20 cellular contexts compared by ENCODE assay signal in genomic region chr9:111527347-111527746, GRCh38. TPM values are rescaled to one million over a fixed set of nuclear protein-coding genes. Genes with fewer than 3 reads are reported as not detected.
DNase-seq lines count a peak whose midpoint lies in the region; ATAC-seq, FAIRE-seq and TF ChIP-seq lines count a peak whose summit lies in the region.
"Had no signal": no experiment of that assay in that cellular context is flagged by ENCODE, and none has a peak within 500 bp of the region (broad histone marks: within the 10 kb centered on the region; RNA-seq: fewer than 3 reads in every experiment).

No MANE protein-coding gene starts in this region.

- H3K9me3 Mint-ChIP-seq in activated CD8-positive, alpha-beta T cell treated with anti-CD3 and anti-CD28 coated beads for 36 hours, result peaks cover 4% of the 10 kb centered on the region
- H3K9me3 Mint-ChIP-seq in neural progenitor cell, result peaks cover 28% of the 10 kb centered on the region

- peak; percentile 26 for DNase-seq in ELR (ENCODE audit: low read depth)
- peak; percentile 15 for DNase-seq in activated CD8-positive, alpha-beta T cell treated with anti-CD3 and anti-CD28 coated beads for 36 hours
- DNase-seq in neural progenitor cell (ENCODE audit: low spot score), result no peak
- DNase-seq in urothelium cell line (ENCODE audit: low spot score), result no peak
- no peak for DNase-seq in HT-29 (ENCODE audit: low spot score)
- DNase-seq: activated CD4-positive, CD25-positive, alpha-beta regulatory T cell; activated naive CD4-positive, alpha-beta T cell treated with anti-CD3 and anti-CD28 coated beads, Interleukin-2, amount 10 ng/mL, durations not matched to agents 7 days and 5 days; brain microvascular endothelial cell; colonic mucosa; heart left ventricle; islet precursor cell; MG63; NCI-H748 treated with DMSO at 0.1 percent for 48 hours; PC-9; right cardiac atrium; upper lobe of left lung had no signal

- H3K27ac Mint-ChIP-seq in activated CD8-positive, alpha-beta T cell treated with anti-CD3 and anti-CD28 coated beads for 36 hours, result no peak overlapping the region
- no peak overlapping the region for H3K27ac Mint-ChIP-seq in neural progenitor cell
- H3K27ac Mint-ChIP-seq: activated naive CD4-positive, alpha-beta T cell treated with anti-CD3 and anti-CD28 coated beads, Interleukin-2, amount 10 ng/mL, durations not matched to agents 7 days and 5 days; stimulated activated naive CD8-positive, alpha-beta T cell treated with anti-CD3 and anti-CD28 coated beads, Interleukin-15, Interleukin-2, amounts not matched to agents 100 ng/mL and 50 ng/mL, for 24 hours had no signal

- H3K4me2 ChIP-seq in neural progenitor cell, result no peak overlapping the region
- H3K4me2 ChIP-seq: BLaER1, PC-9 had no signal

- H3K36me3 ChIP-seq in HUES48 (ENCODE audit: control insufficient read depth, insufficient read depth, low read length) (peaks cover 36% of the 10 kb centered on the region), neural progenitor cell (peaks cover 9% of the 10 kb centered on the region)
- H3K36me3 ChIP-seq: BLaER1, brain microvascular endothelial cell, colonic mucosa, MG63, upper lobe of left lung had no signal

- FAIRE-seq in urothelium cell line (lab: Jason Lieb, UNC), result no peak

- peaks cover 2% of the 10 kb centered on the region for H3K27me3 Mint-ChIP-seq in activated CD8-positive, alpha-beta T cell treated with anti-CD3 and anti-CD28 coated beads for 36 hours
- peaks cover 2% of the 10 kb centered on the region for H3K27me3 Mint-ChIP-seq in neural progenitor cell (ENCODE audit: insufficient read depth, low read depth)

- H3K36me3 Mint-ChIP-seq in activated CD8-positive, alpha-beta T cell treated with anti-CD3 and anti-CD28 coated beads for 36 hours (ENCODE audit: low read depth), result peaks cover 11% of the 10 kb centered on the region
- peaks cover 38% of the 10 kb centered on the region for H3K36me3 Mint-ChIP-seq in neural progenitor cell

- no peak overlapping the region for H3K4me3 ChIP-seq in HUES48 (ENCODE audit: low read depth, low read length)
- no peak overlapping the region for H3K4me3 ChIP-seq in neural progenitor cell
- H3K4me3 ChIP-seq: BLaER1, colonic mucosa, MG63, PC-9, upper lobe of left lung had no signal

- intact Hi-C loops in activated CD8-positive, alpha-beta T cell treated with anti-CD3 and anti-CD28 coated beads for 36 hours (cut with micrococcal nuclease), result no loop called here

- H3K79me2 ChIP-seq in neural progenitor cell (ENCODE audit: low read depth), result peaks cover 61% of the 10 kb centered on the region

- CTCF ChIA-PET in activated CD8-positive, alpha-beta T cell treated with anti-CD3 and anti-CD28 coated beads for 36 hours (lab: Charles Lee), result interaction anchor here (0.9 kb wide), 1 partner anchor 69 kb away, joined by 3 read pairs; no protein-coding TSS in a partner anchor

- no peaks in the 10 kb centered on the region for H3K27me3 ChIP-seq in HUES48 (ENCODE audit: control insufficient read depth, insufficient read depth, low read length)
- no peaks in the 10 kb centered on the region for H3K27me3 ChIP-seq in neural progenitor cell
- H3K27me3 ChIP-seq: BLaER1, brain microvascular endothelial cell, colonic mucosa, MG63, upper lobe of left lung had no signal

- H3K27ac ChIP-seq in HUES48 (ENCODE audit: low read depth, low read length) (peak overlapping the region; percentile 98), neural progenitor cell (no peak overlapping the region)
- H3K27ac ChIP-seq: BLaER1, brain microvascular endothelial cell, colonic mucosa, heart left ventricle, PC-9, upper lobe of left lung had no signal

- POLR2A ChIA-PET in activated CD8-positive, alpha-beta T cell treated with anti-CD3 and anti-CD28 coated beads for 36 hours (lab: Charles Lee), result interaction anchor here (1.2 kb wide), 2 partner anchors 25 to 180 kb away, joined by 3 to 4 read pairs; no protein-coding TSS in a partner anchor

- H2AFZ ChIP-seq in neural progenitor cell (replicated peaks), result no peak overlapping the region
- H2AFZ ChIP-seq: PC-9 had no signal

- no peak overlapping the region for H3K9ac ChIP-seq in HUES48 (ENCODE audit: low read depth, low read length)
- H3K9ac ChIP-seq in neural progenitor cell, result no peak overlapping the region
- H3K9ac ChIP-seq: BLaER1 had no signal

- ATAC-seq in activated CD8-positive, alpha-beta T cell treated with anti-CD3 and anti-CD28 coated beads for 36 hours, result peak; percentile 28
- ATAC-seq in HG03108 (IDR thresholded peaks at IDR 0.05; ENCODE audit: unreplicated experiment), result no peak
- ATAC-seq: heart left ventricle, right cardiac atrium had no signal

- no peak for TF ChIP-seq CTCF in activated CD8-positive, alpha-beta T cell treated with anti-CD3 and anti-CD28 coated beads for 36 hours (IDR thresholded peaks at IDR 0.05)
- TF ChIP-seq CTCF in neural progenitor cell (IDR thresholded peaks at IDR 0.05), result no peak

- H3F3A ChIP-seq in neural progenitor cell (ENCODE audit: low read depth), result peaks cover 29% of the 10 kb centered on the region

- H3K4me1 ChIP-seq in HUES48 (ENCODE audit: control insufficient read depth, insufficient read depth, low read length) (peaks cover 46% of the 10 kb centered on the region), neural progenitor cell (peaks cover 24% of the 10 kb centered on the region)
- H3K4me1 ChIP-seq: BLaER1 had no signal

- no peak overlapping the region for H3K4me3 Mint-ChIP-seq in activated CD8-positive, alpha-beta T cell treated with anti-CD3 and anti-CD28 coated beads for 36 hours
- peak overlapping the region; percentile 53 for H3K4me3 Mint-ChIP-seq in neural progenitor cell
- H3K4me3 Mint-ChIP-seq: activated naive CD4-positive, alpha-beta T cell treated with anti-CD3 and anti-CD28 coated beads, Interleukin-2, amount 10 ng/mL, durations not matched to agents 7 days and 5 days; stimulated activated naive CD8-positive, alpha-beta T cell treated with anti-CD3 and anti-CD28 coated beads, Interleukin-15, Interleukin-2, amounts not matched to agents 100 ng/mL and 50 ng/mL, for 24 hours had no signal

- no peaks in the 10 kb centered on the region for H4K20me1 ChIP-seq in neural progenitor cell (ENCODE audit: low read depth)
- H4K20me1 ChIP-seq: BLaER1 had no signal

- H3K4me1 Mint-ChIP-seq in activated CD8-positive, alpha-beta T cell treated with anti-CD3 and anti-CD28 coated beads for 36 hours (ENCODE audit: low read depth), result peaks cover 14% of the 10 kb centered on the region
- peaks cover 17% of the 10 kb centered on the region for H3K4me1 Mint-ChIP-seq in neural progenitor cell

- H3K9me3 ChIP-seq in HUES48 (ENCODE audit: control insufficient read depth, insufficient read depth, low read length), result no peaks in the 10 kb centered on the region
- H3K9me3 ChIP-seq in neural progenitor cell (ENCODE audit: low read depth), result no peaks in the 10 kb centered on the region
- H3K9me3 ChIP-seq: colonic mucosa, MG63, upper lobe of left lung had no signal

RNA-seq across cellular contexts. Expression of gene ZNF483, which starts 2.4 kb away (rescaled TPM):
- total RNA-seq in activated CD8-positive, alpha-beta T cell treated with anti-CD3 and anti-CD28 coated beads for 36 hours, result 1 to 10 TPM; 2.6 to 2.8 TPM
- total RNA-seq in neural progenitor cell (ENCODE audit: low replicate concordance), result 26.9 and 30.7 TPM in 2 replicates
- not detected in 2 replicates for total RNA-seq in HT-29 (2014; rRNA removed; shearing (Covaris generic))

RNA-seq across cellular contexts. Expression of gene ECPAS, which starts 43.2 kb away (rescaled TPM):
- total RNA-seq in activated CD8-positive, alpha-beta T cell treated with anti-CD3 and anti-CD28 coated beads for 36 hours, result 10 to 100 TPM; 71.6 to 79.6 TPM
- total RNA-seq in neural progenitor cell (ENCODE audit: low replicate concordance), result 46.3 and 59.2 TPM in 2 replicates
- total RNA-seq in HT-29 (2014; rRNA removed; shearing (Covaris generic)), result 35.9 and 41.4 TPM in 2 replicates

Comparison
In these comparisons a context has a peak if more than half of its experiments do, and no peak if none do; other contexts are left out.
1. DNase-seq: peak in ELR (single experiment) and activated CD8-positive, alpha-beta T cell treated with anti-CD3 and anti-CD28 coated beads for 36 hours (single experiment); none in neural progenitor cell (single experiment), urothelium cell line (single experiment) and HT-29 (single experiment).